ENCODE assay signal across 20 cellular contexts in genomic region chr1:77620273-77620672, GRCh38.
"Had no signal": no experiment of that assay in that cellular context is flagged by ENCODE, and none has a peak within 500 bp of the region (broad histone marks: within the 10 kb centered on the region; RNA-seq: fewer than 3 reads in every experiment).

No MANE protein-coding gene starts in this region.

- H3K4me1 Mint-ChIP-seq: nephron had no signal

- H3K4me3 Mint-ChIP-seq: activated naive CD8-positive, alpha-beta T cell treated with anti-CD3 and anti-CD28 coated beads, Interleukin-2, amount 10 ng/mL, durations not matched to agents 7 days and 5 days; activated T-helper 1 cell treated with anti-CD3 and anti-CD28 coated beads, Interleukin-12 subunit alpha, Interleukin-12 subunit beta, Interleukin-2, Interleukin-4 antibody, amounts not matched to agents 30 ng/mL and 10 ng/mL and 1 ng/mL, durations not matched to agents 14 hours and 24 hours and 36 hours; nephron had no signal

- H3K27ac ChIP-seq: body of pancreas, dorsolateral prefrontal cortex, foreskin keratinocyte, spleen, thyroid gland had no signal

- H3K27me3 ChIP-seq: body of pancreas, dorsolateral prefrontal cortex, foreskin keratinocyte, spleen, thyroid gland had no signal

- H3K4me3 ChIP-seq: body of pancreas, dorsolateral prefrontal cortex, lung, spleen, thyroid gland had no signal

- H3K4me1 ChIP-seq: body of pancreas, foreskin keratinocyte, thyroid gland had no signal

- H3K27ac Mint-ChIP-seq: activated naive CD8-positive, alpha-beta T cell treated with anti-CD3 and anti-CD28 coated beads, Interleukin-2, amount 10 ng/mL, durations not matched to agents 7 days and 5 days; activated T-helper 1 cell treated with anti-CD3 and anti-CD28 coated beads, Interleukin-12 subunit alpha, Interleukin-12 subunit beta, Interleukin-2, Interleukin-4 antibody, amounts not matched to agents 30 ng/mL and 10 ng/mL and 1 ng/mL, durations not matched to agents 14 hours and 24 hours and 36 hours; nephron had no signal

- H3K27me3 Mint-ChIP-seq: activated naive CD8-positive, alpha-beta T cell treated with anti-CD3 and anti-CD28 coated beads, Interleukin-2, amount 10 ng/mL, durations not matched to agents 7 days and 5 days had no signal

- ATAC-seq: activated CD4-positive, CD25-positive, alpha-beta regulatory T cell treated with anti-CD3 and anti-CD28 coated beads, Interleukin-2, amount 50 U/mL, for 24 hours; body of pancreas; foreskin keratinocyte had no signal

- H3K9me3 ChIP-seq: body of pancreas, spleen, thyroid gland had no signal

- DNase-seq: activated CD4-positive, alpha-beta T cell treated with anti-CD3 and anti-CD28 coated beads, Interleukin-2, amount 50 U/mL, for 1 hour; activated naive CD4-positive, alpha-beta T cell; activated naive CD8-positive, alpha-beta T cell treated with anti-CD3 and anti-CD28 coated beads, Interleukin-2, amount 10 ng/mL, durations not matched to agents 7 days and 5 days; body of pancreas; dorsolateral prefrontal cortex; foreskin keratinocyte; glutamatergic neuron; hippocampal formation; islet precursor cell; occipital lobe; posterior cingulate gyrus; spleen; stimulated activated naive CD4-positive, alpha-beta T cell; T-helper 1 cell; T-helper 9 cell; thyroid gland had no signal

- H3K9me3 Mint-ChIP-seq: activated T-helper 1 cell treated with anti-CD3 and anti-CD28 coated beads, Interleukin-12 subunit alpha, Interleukin-12 subunit beta, Interleukin-2, Interleukin-4 antibody, amounts not matched to agents 30 ng/mL and 10 ng/mL and 1 ng/mL, durations not matched to agents 14 hours and 24 hours and 36 hours; nephron had no signal
